9 cellular contexts compared by ENCODE assay signal in genomic region chr20:37327748-37328147, GRCh38. TPM values are rescaled to one million over a fixed set of nuclear protein-coding genes. Genes with fewer than 3 reads are reported as not detected.
A peak's percentile ranks its signal among the peaks of the same experiment; 100 is the strongest.
DNase-seq lines count a peak whose midpoint lies in the region; ATAC-seq and TF ChIP-seq lines count a peak whose summit lies in the region.
"Had no signal": no experiment of that assay in that cellular context is flagged by ENCODE, and none has a peak within 500 bp of the region (broad histone marks: within the 10 kb centered on the region; RNA-seq: fewer than 3 reads in every experiment).

No MANE protein-coding gene starts in this region.

- H3K9me1 ChIP-seq in IMR-90 (ENCODE audit: insufficient read depth, low read length), result peaks cover 14% of the 10 kb centered on the region; the same call in 1 of the 2 replicates

- peak overlapping the region; percentile 60; the same call in 1 of the 2 replicates for H3K27ac ChIP-seq in IMR-90 (ENCODE audit: insufficient read depth, low read length)
- peak overlapping the region; percentile 89 for H3K27ac ChIP-seq in muscle layer of colon (ENCODE audit: low read depth, low read length)
- peak overlapping the region in 1 of 4 donors; percentile 12 for H3K27ac ChIP-seq in upper lobe of left lung

- BruUV-seq in IMR-90 (replicated peaks; lab: Mats Ljungman, UMichigan), result no TSS peak

- H2BK5ac ChIP-seq in IMR-90 (ENCODE audit: low read depth, low read length, poor library complexity, severe bottlenecking), result no peak overlapping the region

- H2AK9ac ChIP-seq in IMR-90 (replicated peaks; ENCODE audit: low read depth, low read length, poor library complexity), result peak overlapping the region; percentile 59

- ATAC-seq in IMR-90 (ENCODE audit: low read depth), result peak; percentile 50
- peak; percentile 54 to 85 for ATAC-seq in upper lobe of left lung (ENCODE audit: low FRiP score in 2 of 2)
- ATAC-seq in GM19467 (IDR thresholded peaks at IDR 0.05; ENCODE audit: unreplicated experiment), result no peak
- ATAC-seq in GM18519 (IDR thresholded peaks at IDR 0.05; ENCODE audit: low FRiP score, unreplicated experiment), result no peak
- no peak for ATAC-seq in HG03159 (IDR thresholded peaks at IDR 0.05; ENCODE audit: unreplicated experiment)
- ATAC-seq: activated T-cell treated with anti-CD3 and anti-CD28 coated beads, Interleukin-2, amount 50 U/mL, for 4 hours had no signal

- H2BK15ac ChIP-seq in IMR-90 (ENCODE audit: low read depth, low read length), result peak overlapping the region; percentile 61; the same call in 1 of the 3 replicates

- in situ Hi-C loops in IMR-90 (cut with MboI; ENCODE audit: low sequenced_read_pairs), result no loop called here

- H3K56ac ChIP-seq in IMR-90 (ENCODE audit: extremely low read depth, insufficient read depth, low read length), result no peak overlapping the region

- intact Hi-C loops in IMR-90 (cut with micrococcal nuclease), result no loop called here

- H4K91ac ChIP-seq in IMR-90 (ENCODE audit: insufficient read depth, low read depth, low read length), result peak overlapping the region; percentile 24

- peak overlapping the region; percentile 80 for H2AFZ ChIP-seq in IMR-90 (replicated peaks; ENCODE audit: low read length, poor library complexity)

- peak overlapping the region; percentile 8; the same call in 1 of the 2 replicates for H3K23ac ChIP-seq in IMR-90 (ENCODE audit: low read depth, low read length)

- peak overlapping the region; percentile 37 for H3K4ac ChIP-seq in IMR-90 (ENCODE audit: low read depth, low read length)

- H3K4me2 ChIP-seq in IMR-90 (ENCODE audit: low read depth, low read length), result peak overlapping the region; percentile 37; the same call in 1 of the 2 replicates

- DNase-seq in IMR-90 (peak; percentile 80), fibroblast of peridontal ligament (ENCODE audit: extremely low read depth) (peak; percentile 59), upper lobe of left lung (peak in 1 of 2 donors; percentile 45)
- no peak for DNase-seq in activated CD8-positive, alpha-beta memory T cell treated with anti-CD3 and anti-CD28 coated beads, Interleukin-2, amount 50 U/mL, for 48 hours
- DNase-seq: activated T-cell treated with anti-CD3 and anti-CD28 coated beads, Interleukin-2, amount 50 U/mL, for 4 hours had no signal

- TF ChIP-seq POLR2A in IMR-90 (IDR thresholded peaks at IDR 0.05; ENCODE audit: low read depth, low read length) (no peak), upper lobe of left lung (IDR thresholded peaks at IDR 0.05) (no peak)

- no peak overlapping the region for H3K4me3 ChIP-seq in IMR-90 (ENCODE audit: insufficient read depth, low read depth, low read length)
- H3K4me3 ChIP-seq in muscle layer of colon (ENCODE audit: low read depth in 1 of 2, low read length in 2 of 2), result no peak overlapping the region
- no peak overlapping the region for H3K4me3 ChIP-seq in upper lobe of left lung

- dilution Hi-C loops in IMR-90 (cut with HindIII; ENCODE audit: low sequenced_read_pairs, unreplicated experiment), result no loop called here

- TF ChIP-seq CTCF in IMR-90 (conservative IDR thresholded peaks at IDR 0.05; ENCODE audit: low read depth, low read length) (no peak), upper lobe of left lung (IDR thresholded peaks at IDR 0.05) (no peak)

- no peaks in the 10 kb centered on the region for H3K27me3 ChIP-seq in IMR-90 (ENCODE audit: control insufficient read depth, insufficient read depth, low read length)
- no peaks in the 10 kb centered on the region for H3K27me3 ChIP-seq in muscle layer of colon (ENCODE audit: control insufficient read depth in 1 of 2, insufficient read depth in 2 of 2, low read length in 2 of 2)
- no peaks in the 10 kb centered on the region for H3K27me3 ChIP-seq in upper lobe of left lung

- peak overlapping the region; percentile 65 for H2BK120ac ChIP-seq in IMR-90 (ENCODE audit: low read depth, low read length)

- 64% methylated on average over 7 of the region's 13 CpGs; no CpG with 5 or more reads in 1 of the 2 experiments for whole genome bisulfite sequencing in IMR-90 (ENCODE audit: extremely low coverage in 2 of 2, insufficient read length in 1 of 2), 2 experiments
- WGBS in upper lobe of left lung, 2 donors, result 80 to 85% methylated on average over 9 to 13 of the region's 13 CpGs

- H3K4me1 ChIP-seq in IMR-90 (ENCODE audit: control insufficient read depth, insufficient read depth, low read length) (peaks cover 5% of the 10 kb centered on the region), muscle layer of colon (ENCODE audit: insufficient read depth, low read length) (peaks cover 62% of the 10 kb centered on the region), upper lobe of left lung (peaks cover 0 to 11% (median 8%) of the 10 kb centered on the region in 4 donors)

- H3K79me1 ChIP-seq in IMR-90 (ENCODE audit: low read depth in 1 of 2, low read length in 2 of 2), result peaks cover 0 to 4% of the 10 kb centered on the region in 2 experiments; a peak in 1 of 4 replicates

- H2BK20ac ChIP-seq in IMR-90 (ENCODE audit: low read depth, low read length), result peak overlapping the region; percentile 69; the same call in 1 of the 2 replicates

- peak overlapping the region; percentile 43 for H4K5ac ChIP-seq in IMR-90 (ENCODE audit: low read depth, low read length)

- no peaks in the 10 kb centered on the region for H3K9me3 ChIP-seq in IMR-90 (ENCODE audit: control insufficient read depth, insufficient read depth, low read length)
- no peaks in the 10 kb centered on the region for H3K9me3 ChIP-seq in muscle layer of colon (ENCODE audit: low read length)
- H3K9me3 ChIP-seq in upper lobe of left lung, result no peaks in the 10 kb centered on the region

- TF ChIP-seq RAD21 in IMR-90 (IDR thresholded peaks at IDR 0.05; ENCODE audit: low read length), result no peak

- 0 out of 2 replicates have a peak overlapping the region, but pooled peaks have one; percentile 61 for H3K14ac ChIP-seq in IMR-90 (replicated peaks; ENCODE audit: low read depth, low read length)

- no peaks in the 10 kb centered on the region for H4K20me1 ChIP-seq in IMR-90 (ENCODE audit: insufficient read depth, low read length)

- TF ChIP-seq EP300 in upper lobe of left lung (IDR thresholded peaks at IDR 0.05), result no peak

- H4K8ac ChIP-seq in IMR-90 (ENCODE audit: low read depth in 2 of 2, low read length in 2 of 2), result peak overlapping the region; percentile 32 to 37; a peak in 2 of 4 replicates

- no peaks in the 10 kb centered on the region for H3K36me3 ChIP-seq in IMR-90 (ENCODE audit: control insufficient read depth, insufficient read depth, low read length)
- no peaks in the 10 kb centered on the region for H3K36me3 ChIP-seq in muscle layer of colon (ENCODE audit: insufficient read depth, low read length)
- H3K36me3 ChIP-seq in upper lobe of left lung, result no peaks in the 10 kb centered on the region

- CTCF ChIA-PET in IMR-90 (lab: Yijun Ruan, JAX), result no interaction called here

- POLR2A ChIA-PET in IMR-90 (lab: Charles Lee; ENCODE audit: unreplicated experiment), result no interaction called here

- 0 out of 2 replicates have a peak overlapping the region, but pooled peaks have one; percentile 6 for H3K18ac ChIP-seq in IMR-90 (ENCODE audit: low read depth, low read length)

- H3K9ac ChIP-seq in IMR-90 (ENCODE audit: low read depth, low read length) (no peak overlapping the region), muscle layer of colon (ENCODE audit: low read length) (peak overlapping the region; percentile 37)

- H2AK5ac ChIP-seq in IMR-90 (ENCODE audit: low read depth, low read length), result peak overlapping the region; percentile 67; the same call in 1 of the 2 replicates

TF ChIP-seq in IMR-90, 13 proteins besides CTCF, POLR2A, EP300 and RAD21 (continues in another document):
- no peak for TF ChIP-seq RFX5 (IDR thresholded peaks at IDR 0.05; ENCODE audit: low read depth, low read length)
- TF ChIP-seq BHLHE40 (IDR thresholded peaks at IDR 0.05; ENCODE audit: low read depth, low read length), result no peak
- no peak for TF ChIP-seq ELK1 (IDR thresholded peaks at IDR 0.05; ENCODE audit: borderline replicate concordance, low read depth, low read length)
- no peak for TF ChIP-seq USF2 (IDR thresholded peaks at IDR 0.05; ENCODE audit: low read depth, low read length)
- TF ChIP-seq MAZ (IDR thresholded peaks at IDR 0.05; ENCODE audit: borderline replicate concordance, low read depth, low read length), result no peak
- no peak for TF ChIP-seq FOS (IDR thresholded peaks at IDR 0.05; ENCODE audit: low read depth, low read length)
- no peak for TF ChIP-seq MXI1 (IDR thresholded peaks at IDR 0.05; ENCODE audit: borderline replicate concordance, low read depth, low read length)
- no peak for TF ChIP-seq MAFK (IDR thresholded peaks at IDR 0.05; ENCODE audit: low read depth, low read length)
- no peak for TF ChIP-seq RCOR1 (IDR thresholded peaks at IDR 0.05; ENCODE audit: insufficient replicate concordance, low read length)
- no peak for TF ChIP-seq SMC3 (IDR thresholded peaks at IDR 0.05; ENCODE audit: low read depth, low read length)
- TF ChIP-seq NFE2L2 (IDR thresholded peaks at IDR 0.05; ENCODE audit: low read depth, low read length), result no peak
- TF ChIP-seq CEBPB (IDR thresholded peaks at IDR 0.05; ENCODE audit: low read depth, low read length), result no peak

RNA-seq across cellular contexts. Expression of gene SRC, which starts 18.2 kb away (rescaled TPM):
- total RNA-seq in IMR-90 (2012; rRNA removed) (6.7 and 7.0 TPM in 2 replicates), upper lobe of left lung (100 to 1,000 TPM in 1 of 6 donors, 10 to 100 TPM in 5; 31.1 to 115 (median 66.8) TPM)
- polyA plus RNA-seq in IMR-90 (2012; rRNA removed), result 19.8 and 24.2 TPM in 2 replicates
- 10.7 and 21.0 TPM in 2 replicates for polyA plus RNA-seq in IMR-90 (2012; cell fraction: cytosol; rRNA removed)
- 66.9 and 101 TPM in 2 replicates for polyA plus RNA-seq in IMR-90 (2012; cell fraction: nucleus; rRNA removed; ENCODE audit: low replicate concordance)

RNA-seq across cellular contexts. Expression of gene MANBAL, which starts 38.3 kb away (rescaled TPM):
- 24.4 and 28.9 TPM in 2 replicates for total RNA-seq in IMR-90 (2012; rRNA removed)
- polyA plus RNA-seq in IMR-90 (2012; rRNA removed), result 98.6 and 109 TPM in 2 replicates
- polyA plus RNA-seq in IMR-90 (2012; cell fraction: cytosol; rRNA removed), result 51.7 and 91.4 TPM in 2 replicates
- polyA plus RNA-seq in IMR-90 (2012; cell fraction: nucleus; rRNA removed; ENCODE audit: low replicate concordance), result 46.7 and 65.5 TPM in 2 replicates
- 10 to 100 TPM; 11.5 to 38.6 (median 29.8) TPM for total RNA-seq in upper lobe of left lung

Comparison
In these comparisons a context has a peak if more than half of its experiments do, and no peak if none do; other contexts are left out.
1. ATAC-seq: peak in IMR-90 (single experiment) and upper lobe of left lung (2 of 2); none in GM19467 (single experiment), GM18519 (single experiment) and HG03159 (single experiment).